3 cellular contexts compared by ENCODE assay signal in genomic region chr15:65188472-65188871, GRCh38. TPM values are rescaled to one million over a fixed set of nuclear protein-coding genes. Genes with fewer than 3 reads are reported as not detected.
"Had no signal": no experiment of that assay in that cellular context is flagged by ENCODE, and none has a peak within 500 bp of the region (broad histone marks: within the 10 kb centered on the region; RNA-seq: fewer than 3 reads in every experiment).

No MANE protein-coding gene starts in this region.

RNA-seq across cellular contexts. Expression of gene CILP, which starts 22.8 kb away (rescaled TPM):
- total RNA-seq: H1, H7 had no signal
- polyA plus RNA-seq: GM23338 had no signal
